Comparison of ENCODE assay signal across 22 cellular contexts in the genomic region with DNA sequence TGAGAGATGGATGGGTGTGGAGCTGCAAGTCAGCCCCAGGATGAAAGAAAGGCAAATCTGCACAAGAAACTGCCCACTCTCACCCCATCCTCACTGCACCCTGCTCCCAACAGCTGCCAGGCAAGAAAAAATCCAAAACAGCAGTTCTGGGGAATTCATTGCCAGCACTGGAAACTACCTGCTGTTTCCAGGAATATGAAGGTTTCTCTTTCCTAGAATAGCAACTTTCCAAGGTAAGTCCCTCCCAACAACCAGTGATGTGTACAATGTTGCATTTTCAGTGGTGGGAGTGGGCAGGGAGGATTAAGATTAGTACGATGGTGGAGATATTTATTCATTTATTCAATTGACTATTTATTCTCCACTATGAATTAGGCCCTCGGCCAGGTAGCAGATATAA. TPM values are rescaled to one million over a fixed set of nuclear protein-coding genes. Genes with fewer than 3 reads are reported as not detected.
"Had no signal": no experiment of that assay in that cellular context is flagged by ENCODE, and none has a peak within 500 bp of the region (broad histone marks: within the 10 kb centered on the region; RNA-seq: fewer than 3 reads in every experiment).

No MANE protein-coding gene starts in this region.

- ATAC-seq: body of pancreas, natural killer cell had no signal

- H3K79me2 ChIP-seq: hepatocyte had no signal

- H3K27ac ChIP-seq: body of pancreas, epithelial cell of prostate, hepatocyte, sigmoid colon, vagina had no signal

- H3K27me3 ChIP-seq: body of pancreas, dorsolateral prefrontal cortex, hepatocyte, sigmoid colon, vagina had no signal

- H3K9me3 ChIP-seq: body of pancreas, mucosa of descending colon, sigmoid colon, SK-N-SH, vagina had no signal

- H3K9ac ChIP-seq: SK-N-SH had no signal

- H3K9me3 Mint-ChIP-seq: activated B cell treated with CpG ODN at 0.5 μM for 24 hours; activated CD4-positive, alpha-beta T cell treated with anti-CD3 and anti-CD28 coated beads, Interleukin-2, amount 10 ng/mL, durations not matched to agents 7 days and 5 days; activated naive CD8-positive, alpha-beta T cell treated with anti-CD3 and anti-CD28 coated beads, Interleukin-2, amount 10 ng/mL, durations not matched to agents 7 days and 5 days; endodermal cell; natural killer cell had no signal

- H2AFZ ChIP-seq: hepatocyte had no signal

- H3K27me3 Mint-ChIP-seq: activated B cell treated with CpG ODN at 0.5 μM for 24 hours; activated CD4-positive, alpha-beta T cell treated with anti-CD3 and anti-CD28 coated beads, Interleukin-2, amount 10 ng/mL, durations not matched to agents 7 days and 5 days; activated naive CD8-positive, alpha-beta T cell treated with anti-CD3 and anti-CD28 coated beads, Interleukin-2, amount 10 ng/mL, durations not matched to agents 7 days and 5 days had no signal

- H3K4me2 ChIP-seq: hepatocyte, SK-N-SH had no signal

- H3K4me1 Mint-ChIP-seq: endodermal cell had no signal

- FAIRE-seq: colon had no signal

- H3K4me3 ChIP-seq: body of pancreas, dorsolateral prefrontal cortex, hepatocyte, mucosa of descending colon, sigmoid colon, vagina had no signal

- H3K4me1 ChIP-seq: sigmoid colon, vagina had no signal

- DNase-seq: activated B cell treated with CpG ODN at 0.5 μM for 24 hours; activated CD4-positive, alpha-beta T cell treated with anti-CD3 and anti-CD28 coated beads, Interleukin-2, amount 10 ng/mL, durations not matched to agents 7 days and 5 days; activated naive CD8-positive, alpha-beta T cell treated with anti-CD3 and anti-CD28 coated beads, Interleukin-2, amount 10 ng/mL, durations not matched to agents 7 days and 5 days; activated T-cell treated with anti-CD3 and anti-CD28 coated beads, Interleukin-2, amount 50 U/mL, for 1 hour; body of pancreas; caudate nucleus; dorsolateral prefrontal cortex; endodermal cell; foreskin fibroblast; mesenchymal stem cell; mucosa of descending colon; natural killer cell; posterior cingulate gyrus; sigmoid colon; SK-N-SH; stimulated activated naive CD4-positive, alpha-beta T cell treated with Interleukin-2 at 50 U/mL for 16 hours; T-helper 9 cell had no signal

- H3K27ac Mint-ChIP-seq: activated B cell treated with CpG ODN at 0.5 μM for 24 hours; activated CD4-positive, alpha-beta T cell treated with anti-CD3 and anti-CD28 coated beads, Interleukin-2, amount 10 ng/mL, durations not matched to agents 7 days and 5 days; endodermal cell; natural killer cell had no signal

- H3K4me3 Mint-ChIP-seq: activated B cell treated with CpG ODN at 0.5 μM for 24 hours; activated CD4-positive, alpha-beta T cell treated with anti-CD3 and anti-CD28 coated beads, Interleukin-2, amount 10 ng/mL, durations not matched to agents 7 days and 5 days; activated naive CD8-positive, alpha-beta T cell treated with anti-CD3 and anti-CD28 coated beads, Interleukin-2, amount 10 ng/mL, durations not matched to agents 7 days and 5 days; endodermal cell; natural killer cell had no signal

RNA-seq across cellular contexts. Expression of a gene that starts 10.2 kb away (rescaled TPM):
- total RNA-seq: body of pancreas, endodermal cell, hepatocyte, renal cortical epithelial cell had no signal
- polyA plus RNA-seq: SK-N-SH had no signal

RNA-seq across cellular contexts. Expression of a gene that starts 27.0 kb away (rescaled TPM):
- total RNA-seq: endodermal cell, hepatocyte had no signal
